In genomic region chr12:121400332-121401139, GRCh38 we compare ENCODE assay signal across 8 cellular contexts. TPM values are rescaled to one million over a fixed set of nuclear protein-coding genes. Genes with fewer than 3 reads are reported as not detected.
DNase-seq lines count a peak whose midpoint lies in the region; ATAC-seq and TF ChIP-seq lines count a peak whose summit lies in the region.

No MANE protein-coding gene starts in this region.

- intact Hi-C loops in CD4-positive, alpha-beta T cell (cut with DNase I, micrococcal nuclease), result loop anchor here (1.0 kb wide), 2 partner anchors 48 to 67 kb away; partner anchors contain the start of gene ANAPC5 (in 2 of the 2)
- intact Hi-C loops in posterior cingulate gyrus (cut with DNase I), result loop anchor here (5.0 kb wide), 1 partner anchor 48 kb away; the partner anchor contains the start of gene ANAPC5

- 2% methylated on average over 48 of the region's 48 CpGs for WGBS in urinary bladder

- POLR2A ChIA-PET in CD4-positive, alpha-beta T cell (lab: Charles Lee), result interaction anchor here (0.6 to 4.2 kb wide), 34 partner anchors 9 to 1833 kb away, joined by 3 to 52 read pairs (median 4); partner anchors contain the start of genes ANAPC5, CAMKK2, KNTC1 and MLEC

- H3K4me3 Mint-ChIP-seq in CD4-positive, alpha-beta T cell, result peak overlapping the region; percentile 83

- peak; percentile 33 to 62 (median 46) for DNase-seq in CD4-positive, alpha-beta T cell
- DNase-seq in RPMI8226 (peak; percentile 43), cardiac muscle cell (ENCODE audit: low read depth in 1 of 2, low spot score in 1 of 2) (peak; percentile 35 to 60), posterior cingulate gyrus (peak in 6 of 10 donors; percentile 7 to 82 (median 14))
- DNase-seq in activated naive CD4-positive, alpha-beta T cell treated with Interleukin-2 at 50 U/mL for 16 hours, result peak; percentile 71

- peak overlapping the region; percentile 90 for H3K4me3 ChIP-seq in cardiac muscle cell
- H3K4me3 ChIP-seq in urinary bladder (ENCODE audit: low read depth, low read length), result peak overlapping the region; percentile 78

- no peaks in the 10 kb centered on the region for H3K9me3 Mint-ChIP-seq in CD4-positive, alpha-beta T cell

- H3K36me3 Mint-ChIP-seq in CD4-positive, alpha-beta T cell (ENCODE audit: low read depth), result peaks cover 26% of the 10 kb centered on the region

- H3K4me1 ChIP-seq in cardiac muscle cell (ENCODE audit: low read depth) (peaks cover 13% of the 10 kb centered on the region), urinary bladder (ENCODE audit: insufficient read depth) (no peaks in the 10 kb centered on the region)

- H3K27ac ChIP-seq in CD4-positive, alpha-beta T cell (ENCODE audit: low read depth, low read length), result peak overlapping the region; percentile 93
- H3K27ac ChIP-seq in cardiac muscle cell (peak overlapping the region; percentile 89), urinary bladder (ENCODE audit: low read depth) (peak overlapping the region; percentile 83)

- H3K4me1 Mint-ChIP-seq in CD4-positive, alpha-beta T cell (ENCODE audit: low read depth), result peaks cover 52% of the 10 kb centered on the region

- peak overlapping the region; percentile 93 for H3K27ac Mint-ChIP-seq in CD4-positive, alpha-beta T cell

- H3K36me3 ChIP-seq in cardiac muscle cell (no peaks in the 10 kb centered on the region), urinary bladder (ENCODE audit: insufficient read depth) (no peaks in the 10 kb centered on the region)

- no peaks in the 10 kb centered on the region for H3K9me3 ChIP-seq in CD4-positive, alpha-beta T cell (ENCODE audit: control insufficient read depth, low read length)
- H3K9me3 ChIP-seq in cardiac muscle cell (ENCODE audit: low read depth), result no peaks in the 10 kb centered on the region

- H3K27me3 ChIP-seq in CD4-positive, alpha-beta T cell (ENCODE audit: control insufficient read depth, insufficient read depth, low read length), result no peaks in the 10 kb centered on the region
- no peaks in the 10 kb centered on the region for H3K27me3 ChIP-seq in cardiac muscle cell

- peak; percentile 59 for ATAC-seq in CD4-positive, alpha-beta T cell (ENCODE audit: poor library complexity)
- ATAC-seq in GM19395 (IDR thresholded peaks at IDR 0.05; ENCODE audit: unreplicated experiment) (peak; percentile 61), HG03469 (IDR thresholded peaks at IDR 0.05; ENCODE audit: unreplicated experiment) (peak; percentile 36)

- CTCF ChIA-PET in CD4-positive, alpha-beta T cell (lab: Charles Lee), result interaction anchor here (1.0 to 1.9 kb wide), 6 partner anchors 11 to 394 kb away, joined by 3 to 6 read pairs (median 4); partner anchors contain the start of gene ANAPC5

- TF ChIP-seq CTCF in CD4-positive, alpha-beta T cell (IDR thresholded peaks at IDR 0.05), result no peak
- no peak for TF ChIP-seq CTCF in cardiac muscle cell (IDR thresholded peaks at IDR 0.05; ENCODE audit: low read depth, low read length)

- no peaks in the 10 kb centered on the region for H3K27me3 Mint-ChIP-seq in CD4-positive, alpha-beta T cell

RNA-seq across cellular contexts. Expression of gene RNF34, which starts 0.6 kb away (rescaled TPM):
- 10 to 100 TPM; 60.6 to 63.1 TPM for total RNA-seq in CD4-positive, alpha-beta T cell
- total RNA-seq in cardiac muscle cell, result 34.6 and 41.2 TPM in 2 replicates
- polyA plus RNA-seq in cardiac muscle cell, result 48.4 and 54.6 TPM in 2 replicates
- total RNA-seq in urinary bladder, result 77.4 TPM
- 22.0 TPM for polyA plus RNA-seq in urinary bladder

RNA-seq across cellular contexts. Expression of gene ANAPC5, which starts 48.3 kb away (rescaled TPM):
- total RNA-seq in CD4-positive, alpha-beta T cell, result 10 to 100 TPM; 88.2 to 96.2 TPM
- total RNA-seq in cardiac muscle cell (85.2 and 109 TPM in 2 replicates), urinary bladder (222 TPM)
- polyA plus RNA-seq in cardiac muscle cell (123 and 155 TPM in 2 replicates), urinary bladder (102 TPM)

Comparison
In these comparisons a context has a peak if more than half of its experiments do, and no peak if none do; other contexts are left out.
1. Peak in every context shown above with its lines: DNase-seq, ATAC-seq, H3K4me3 ChIP-seq and H3K27ac ChIP-seq.
2. DNase-seq: peak in every context shown above with its lines; median percentile 71 in activated naive CD4-positive, alpha-beta T cell treated with Interleukin-2 at 50 U/mL for 16 hours; 48 in cardiac muscle cell; 46 in CD4-positive, alpha-beta T cell; 43 in RPMI8226; 14 in posterior cingulate gyrus.